ENCODE assay signal across 1 cellular context in genomic region chr7:108570146-108570755, GRCh38.
TF ChIP-seq lines count a peak whose summit lies in the region.

No MANE protein-coding gene starts in this region.

TF ChIP-seq in HEK293, 187 proteins besides CTCF, POLR2A, EP300 and RAD21 (continued from another document and continues in another):
- TF ChIP-seq, protein P1, sequence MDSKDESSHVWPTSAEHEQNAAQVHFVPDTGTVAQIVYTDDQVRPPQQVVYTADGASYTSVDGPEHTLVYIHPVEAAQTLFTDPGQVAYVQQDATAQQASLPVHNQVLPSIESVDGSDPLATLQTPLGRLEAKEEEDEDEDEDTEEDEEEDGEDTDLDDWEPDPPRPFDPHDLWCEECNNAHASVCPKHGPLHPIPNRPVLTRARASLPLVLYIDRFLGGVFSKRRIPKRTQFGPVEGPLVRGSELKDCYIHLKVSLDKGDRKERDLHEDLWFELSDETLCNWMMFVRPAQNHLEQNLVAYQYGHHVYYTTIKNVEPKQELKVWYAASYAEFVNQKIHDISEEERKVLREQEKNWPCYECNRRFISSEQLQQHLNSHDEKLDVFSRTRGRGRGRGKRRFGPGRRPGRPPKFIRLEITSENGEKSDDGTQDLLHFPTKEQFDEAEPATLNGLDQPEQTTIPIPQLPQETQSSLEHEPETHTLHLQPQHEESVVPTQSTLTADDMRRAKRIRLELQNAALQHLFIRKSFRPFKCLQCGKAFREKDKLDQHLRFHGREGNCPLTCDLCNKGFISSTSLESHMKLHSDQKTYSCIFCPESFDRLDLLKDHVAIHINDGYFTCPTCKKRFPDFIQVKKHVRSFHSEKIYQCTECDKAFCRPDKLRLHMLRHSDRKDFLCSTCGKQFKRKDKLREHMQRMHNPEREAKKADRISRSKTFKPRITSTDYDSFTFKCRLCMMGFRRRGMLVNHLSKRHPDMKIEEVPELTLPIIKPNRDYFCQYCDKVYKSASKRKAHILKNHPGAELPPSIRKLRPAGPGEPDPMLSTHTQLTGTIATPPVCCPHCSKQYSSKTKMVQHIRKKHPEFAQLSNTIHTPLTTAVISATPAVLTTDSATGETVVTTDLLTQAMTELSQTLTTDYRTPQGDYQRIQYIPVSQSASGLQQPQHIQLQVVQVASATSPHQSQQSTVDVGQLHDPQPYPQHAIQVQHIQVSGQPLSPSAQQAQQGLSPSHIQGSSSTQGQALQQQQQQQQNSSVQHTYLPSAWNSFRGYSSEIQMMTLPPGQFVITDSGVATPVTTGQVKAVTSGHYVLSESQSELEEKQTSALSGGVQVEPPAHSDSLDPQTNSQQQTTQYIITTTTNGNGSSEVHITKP (tag by site-specific recombination; IDR thresholded peaks at IDR 0.05) = peak; percentile 77
- TF ChIP-seq ZNF280D (tag by site-specific recombination; IDR thresholded peaks at IDR 0.05) = no peak
- TF ChIP-seq MZF1 (tag by site-specific recombination; IDR thresholded peaks at IDR 0.05; ENCODE audit: borderline replicate concordance) = 0 out of 2 replicates have a peak, but pooled peaks have one; percentile 23
- 0 out of 2 replicates have a peak, but pooled peaks have one; percentile 13 for TF ChIP-seq ZEB2 (tag by site-specific recombination; IDR thresholded peaks at IDR 0.05)
- no peak for TF ChIP-seq ZNF473 (tag by site-specific recombination; IDR thresholded peaks at IDR 0.05)
- peak; percentile 0 for TF ChIP-seq ZBTB26 (tag by site-specific recombination; optimal IDR thresholded peaks at IDR 0.05)
- TF ChIP-seq ZNF777 (tag by site-specific recombination; IDR thresholded peaks at IDR 0.05; ENCODE audit: borderline replicate concordance) = no peak
- no peak for TF ChIP-seq ZNF501 (tag by site-specific recombination; IDR thresholded peaks at IDR 0.05)
- no peak for TF ChIP-seq ZNF623 (tag by site-specific recombination; IDR thresholded peaks at IDR 0.05)
- TF ChIP-seq ZNF548 (tag by site-specific recombination; IDR thresholded peaks at IDR 0.05) = no peak
- TF ChIP-seq ZNF792 (tag by site-specific recombination; IDR thresholded peaks at IDR 0.05) = no peak
- TF ChIP-seq ZFHX2 (tag by site-specific recombination; conservative IDR thresholded peaks at IDR 0.05) = no peak
- no peak for TF ChIP-seq IKZF3 (tag by site-specific recombination; IDR thresholded peaks at IDR 0.05)
- TF ChIP-seq, protein P2, sequence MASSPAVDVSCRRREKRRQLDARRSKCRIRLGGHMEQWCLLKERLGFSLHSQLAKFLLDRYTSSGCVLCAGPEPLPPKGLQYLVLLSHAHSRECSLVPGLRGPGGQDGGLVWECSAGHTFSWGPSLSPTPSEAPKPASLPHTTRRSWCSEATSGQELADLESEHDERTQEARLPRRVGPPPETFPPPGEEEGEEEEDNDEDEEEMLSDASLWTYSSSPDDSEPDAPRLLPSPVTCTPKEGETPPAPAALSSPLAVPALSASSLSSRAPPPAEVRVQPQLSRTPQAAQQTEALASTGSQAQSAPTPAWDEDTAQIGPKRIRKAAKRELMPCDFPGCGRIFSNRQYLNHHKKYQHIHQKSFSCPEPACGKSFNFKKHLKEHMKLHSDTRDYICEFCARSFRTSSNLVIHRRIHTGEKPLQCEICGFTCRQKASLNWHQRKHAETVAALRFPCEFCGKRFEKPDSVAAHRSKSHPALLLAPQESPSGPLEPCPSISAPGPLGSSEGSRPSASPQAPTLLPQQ (tag by site-specific recombination; IDR thresholded peaks at IDR 0.05) = no peak
- no peak for TF ChIP-seq ZNF114 (tag by site-specific recombination; IDR thresholded peaks at IDR 0.05)
- TF ChIP-seq ZNF624 (tag by site-specific recombination; IDR thresholded peaks at IDR 0.05) = no peak
- 0 out of 2 replicates have a peak, but pooled peaks have one; percentile 11 for TF ChIP-seq ZBTB10 (tag by site-specific recombination; IDR thresholded peaks at IDR 0.05)
- peak; percentile 49; the same call in 1 of the 2 replicates for TF ChIP-seq ZNF121 (tag by site-specific recombination; IDR thresholded peaks at IDR 0.05)
- no peak for TF ChIP-seq ZNF596 (tag by site-specific recombination; IDR thresholded peaks at IDR 0.05)
- peak; percentile 24; the same call in 1 of the 2 replicates for TF ChIP-seq ZNF561 (tag by site-specific recombination; IDR thresholded peaks at IDR 0.05; ENCODE audit: borderline replicate concordance)
- no peak for TF ChIP-seq SP3 (tag by site-specific recombination; IDR thresholded peaks at IDR 0.05)
- no peak for TF ChIP-seq ZNF707 (tag by site-specific recombination; IDR thresholded peaks at IDR 0.05)
- TF ChIP-seq ZNF37A (tag by site-specific recombination; IDR thresholded peaks at IDR 0.05) = no peak
- no peak for TF ChIP-seq ZNF302 (tag by site-specific recombination; IDR thresholded peaks at IDR 0.05; ENCODE audit: low read depth)
- no peak for TF ChIP-seq ZNF398 (tag by site-specific recombination; IDR thresholded peaks at IDR 0.05)
- TF ChIP-seq REST (tag by site-specific recombination; IDR thresholded peaks at IDR 0.05) = 0 out of 2 replicates have a peak, but pooled peaks have one; percentile 57
- peak; percentile 3; the same call in 1 of the 2 replicates for TF ChIP-seq SP2 (tag by site-specific recombination; IDR thresholded peaks at IDR 0.05)
- no peak for TF ChIP-seq YY1 (tag by site-specific recombination; IDR thresholded peaks at IDR 0.05)
- TF ChIP-seq, protein P3, sequence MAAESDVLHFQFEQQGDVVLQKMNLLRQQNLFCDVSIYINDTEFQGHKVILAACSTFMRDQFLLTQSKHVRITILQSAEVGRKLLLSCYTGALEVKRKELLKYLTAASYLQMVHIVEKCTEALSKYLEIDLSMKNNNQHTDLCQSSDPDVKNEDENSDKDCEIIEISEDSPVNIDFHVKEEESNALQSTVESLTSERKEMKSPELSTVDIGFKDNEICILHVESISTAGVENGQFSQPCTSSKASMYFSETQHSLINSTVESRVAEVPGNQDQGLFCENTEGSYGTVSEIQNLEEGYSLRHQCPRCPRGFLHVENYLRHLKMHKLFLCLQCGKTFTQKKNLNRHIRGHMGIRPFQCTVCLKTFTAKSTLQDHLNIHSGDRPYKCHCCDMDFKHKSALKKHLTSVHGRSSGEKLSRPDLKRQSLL (tag by site-specific recombination; IDR thresholded peaks at IDR 0.05) = no peak
- TF ChIP-seq, protein P4, sequence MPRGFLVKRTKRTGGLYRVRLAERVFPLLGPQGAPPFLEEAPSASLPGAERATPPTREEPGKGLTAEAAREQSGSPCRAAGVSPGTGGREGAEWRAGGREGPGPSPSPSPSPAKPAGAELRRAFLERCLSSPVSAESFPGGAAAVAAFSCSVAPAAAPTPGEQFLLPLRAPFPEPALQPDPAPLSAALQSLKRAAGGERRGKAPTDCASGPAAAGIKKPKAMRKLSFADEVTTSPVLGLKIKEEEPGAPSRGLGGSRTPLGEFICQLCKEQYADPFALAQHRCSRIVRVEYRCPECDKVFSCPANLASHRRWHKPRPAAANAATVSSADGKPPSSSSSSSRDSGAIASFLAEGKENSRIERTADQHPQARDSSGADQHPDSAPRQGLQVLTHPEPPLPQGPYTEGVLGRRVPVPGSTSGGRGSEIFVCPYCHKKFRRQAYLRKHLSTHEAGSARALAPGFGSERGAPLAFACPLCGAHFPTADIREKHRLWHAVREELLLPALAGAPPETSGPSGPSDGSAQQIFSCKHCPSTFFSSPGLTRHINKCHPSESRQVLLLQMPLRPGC (tag by site-specific recombination; IDR thresholded peaks at IDR 0.05) = no peak
- 0 out of 2 replicates have a peak, but pooled peaks have one; percentile 9 for TF ChIP-seq ZBTB17 (tag by site-specific recombination; IDR thresholded peaks at IDR 0.05)
- TF ChIP-seq ZNF155 (tag by site-specific recombination; IDR thresholded peaks at IDR 0.05) = no peak
- no peak for TF ChIP-seq ZXDB (tag by site-specific recombination; IDR thresholded peaks at IDR 0.05)
- no peak for TF ChIP-seq ZNF529 (tag by site-specific recombination; IDR thresholded peaks at IDR 0.05; ENCODE audit: insufficient replicate concordance)
- TF ChIP-seq ZIC2 (tag by site-specific recombination; IDR thresholded peaks at IDR 0.05) = no peak
- TF ChIP-seq ZNF600 (tag by site-specific recombination; IDR thresholded peaks at IDR 0.05) = peak; percentile 65; the same call in 1 of the 2 replicates
- TF ChIP-seq ZNF202 (tag by site-specific recombination; IDR thresholded peaks at IDR 0.05; ENCODE audit: borderline replicate concordance) = no peak
